1 cellular context compared by ENCODE assay signal in genomic region chr13:50911051-50911690, GRCh38.
TF ChIP-seq lines count a peak whose summit lies in the region.

No MANE protein-coding gene starts in this region.

TF ChIP-seq in WTC11, 78 proteins besides CTCF, POLR2A, EP300 and RAD21 (continued from another document):
- TF ChIP-seq HMGXB4 (CRISPR knock-in tag; IDR thresholded peaks at IDR 0.05) (no peak), SOX15 (CRISPR knock-in tag; IDR thresholded peaks at IDR 0.05) (no peak), HMGA2 (CRISPR knock-in tag; IDR thresholded peaks at IDR 0.05) (no peak), GTF2I (CRISPR knock-in tag; conservative IDR thresholded peaks at IDR 0.05) (no peak), ZSCAN18 (CRISPR knock-in tag; IDR thresholded peaks at IDR 0.05) (no peak)
